In genomic region chr15:70995383-70995965, GRCh38 we compare ENCODE assay signal across 17 cellular contexts.
"Had no signal": no experiment of that assay in that cellular context is flagged by ENCODE, and none has a peak within 500 bp of the region (broad histone marks: within the 10 kb centered on the region; RNA-seq: fewer than 3 reads in every experiment).

No MANE protein-coding gene starts in this region.

- H3K4me3 ChIP-seq: ascending aorta, breast epithelium, thyroid gland had no signal

- H3K4me3 Mint-ChIP-seq: activated T-helper 17 cell treated with anti-CD3 and anti-CD28 coated beads, Interleukin-2, amount 50 U/mL, for 72 hours; dendritic cell treated with granulocyte-macrophage colony-stimulating factor and Interleukin-4, amounts not matched to agents 40 ng/mL and 50 ng/mL, for 4 days; naive thymus-derived CD4-positive, alpha-beta T cell; stimulated activated naive B cell treated with anti-CD40 and anti-IgM and Interleukin-4, amounts not matched to agents 10 μg/mL and 1 μg/mL and 100 μg/mL, for 72 hours had no signal

- H3K27me3 ChIP-seq: ascending aorta, breast epithelium, thyroid gland had no signal

- H3K27ac ChIP-seq: ascending aorta, breast epithelium, parathyroid adenoma, thyroid gland had no signal

- H3K4me1 Mint-ChIP-seq: activated T-helper 17 cell treated with anti-CD3 and anti-CD28 coated beads, Interleukin-2, amount 50 U/mL, for 72 hours; naive thymus-derived CD4-positive, alpha-beta T cell; stimulated activated naive B cell treated with anti-CD40 and anti-IgM and Interleukin-4, amounts not matched to agents 10 μg/mL and 1 μg/mL and 100 μg/mL, for 72 hours had no signal

- H3K9me3 ChIP-seq: ascending aorta, thyroid gland had no signal

- ATAC-seq: activated CD4-positive, CD25-positive, alpha-beta regulatory T cell treated with anti-CD3 and anti-CD28 coated beads, Interleukin-2, amount 50 U/mL, for 24 hours; activated T-helper 17 cell treated with anti-CD3 and anti-CD28 coated beads, Interleukin-2, amount 50 U/mL, for 72 hours; left lobe of liver; naive thymus-derived CD4-positive, alpha-beta T cell; stimulated activated naive B cell treated with anti-CD40 and anti-IgM and Interleukin-4, amounts not matched to agents 10 μg/mL and 1 μg/mL and 100 μg/mL, for 72 hours had no signal

- H3K4me1 ChIP-seq: ascending aorta, breast epithelium, parathyroid adenoma, thyroid gland had no signal

- H3K36me3 ChIP-seq: breast epithelium, thyroid gland had no signal

- DNase-seq: activated CD4-positive, alpha-beta T cell treated with anti-CD3 and anti-CD28 coated beads, Interleukin-2, amount 50 U/mL, for 4 hours; activated naive CD4-positive, alpha-beta T cell treated with Interleukin-2 at 50 U/mL for 16 hours; erythroblast; mammary epithelial cell; naive thymus-derived CD4-positive, alpha-beta T cell; stimulated activated CD4-positive, alpha-beta T cell treated with anti-CD3 and anti-CD28 coated beads, Interleukin-15, amount 100 ng/mL, for 24 hours; stimulated activated CD4-positive, alpha-beta T cell treated with anti-CD3 and anti-CD28 coated beads, Interleukin-4, amount 100 ng/mL, for 1 hour; stimulated activated naive B cell treated with anti-CD40 and anti-IgM and Interleukin-4, amounts not matched to agents 10 μg/mL and 1 μg/mL and 100 μg/mL, for 72 hours; thyroid gland had no signal

- H3K9ac ChIP-seq: parathyroid adenoma had no signal

- H3K27ac Mint-ChIP-seq: activated T-helper 17 cell treated with anti-CD3 and anti-CD28 coated beads, Interleukin-2, amount 50 U/mL, for 72 hours; dendritic cell treated with granulocyte-macrophage colony-stimulating factor and Interleukin-4, amounts not matched to agents 40 ng/mL and 50 ng/mL, for 4 days; naive thymus-derived CD4-positive, alpha-beta T cell; stimulated activated naive B cell treated with anti-CD40 and anti-IgM and Interleukin-4, amounts not matched to agents 10 μg/mL and 1 μg/mL and 100 μg/mL, for 72 hours had no signal

- FAIRE-seq: islet of Langerhans had no signal

- H3K79me2 ChIP-seq: parathyroid adenoma had no signal

- H2AFZ ChIP-seq: parathyroid adenoma had no signal
